Comparison of ENCODE assay signal across 1 cellular context in the genomic region with DNA sequence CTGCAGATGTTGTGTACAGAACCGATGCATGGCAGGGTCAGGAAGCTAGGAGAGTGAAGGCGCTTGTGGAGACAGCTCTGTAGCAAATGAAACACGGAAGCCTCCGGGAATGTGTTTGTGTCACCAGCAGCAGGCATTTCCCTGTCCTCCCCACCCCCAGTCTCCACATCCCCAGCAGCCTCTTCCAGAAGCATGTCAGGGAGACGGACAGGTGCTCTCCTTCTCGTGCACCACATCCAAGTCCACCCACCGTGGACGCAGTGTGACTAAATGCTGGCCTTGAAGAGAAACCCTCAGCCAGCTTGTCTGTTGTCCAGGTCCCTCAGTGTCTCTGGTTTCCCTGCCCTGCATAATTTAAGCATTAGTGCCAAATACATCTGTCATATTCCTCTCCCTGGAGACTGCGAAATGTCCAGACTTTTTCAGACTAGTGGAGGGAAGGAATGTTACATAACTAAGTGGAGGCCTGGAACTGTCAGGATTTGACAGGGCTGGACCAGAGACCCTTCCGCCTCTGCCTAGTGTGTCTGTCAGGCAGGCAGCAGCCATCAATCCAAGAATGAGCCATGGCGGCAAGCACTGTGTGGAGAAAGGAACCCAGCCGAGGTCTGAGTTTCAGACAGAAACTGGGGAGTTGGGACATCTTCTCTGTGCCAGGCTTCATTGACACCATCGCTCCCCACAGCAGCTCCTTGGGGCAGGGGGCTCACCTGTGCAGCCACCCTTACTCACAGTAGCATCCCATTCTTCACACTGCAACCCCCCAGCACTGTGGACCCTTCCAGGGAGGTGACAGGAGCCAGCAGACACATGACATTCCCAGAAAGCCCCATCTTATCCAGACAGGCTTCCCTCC.
TF ChIP-seq lines count a peak whose summit lies in the region.

No MANE protein-coding gene starts in this region.

TF ChIP-seq in WTC11, 78 proteins besides CTCF, POLR2A, EP300 and RAD21 (continued from another document):
- TF ChIP-seq, protein P1, sequence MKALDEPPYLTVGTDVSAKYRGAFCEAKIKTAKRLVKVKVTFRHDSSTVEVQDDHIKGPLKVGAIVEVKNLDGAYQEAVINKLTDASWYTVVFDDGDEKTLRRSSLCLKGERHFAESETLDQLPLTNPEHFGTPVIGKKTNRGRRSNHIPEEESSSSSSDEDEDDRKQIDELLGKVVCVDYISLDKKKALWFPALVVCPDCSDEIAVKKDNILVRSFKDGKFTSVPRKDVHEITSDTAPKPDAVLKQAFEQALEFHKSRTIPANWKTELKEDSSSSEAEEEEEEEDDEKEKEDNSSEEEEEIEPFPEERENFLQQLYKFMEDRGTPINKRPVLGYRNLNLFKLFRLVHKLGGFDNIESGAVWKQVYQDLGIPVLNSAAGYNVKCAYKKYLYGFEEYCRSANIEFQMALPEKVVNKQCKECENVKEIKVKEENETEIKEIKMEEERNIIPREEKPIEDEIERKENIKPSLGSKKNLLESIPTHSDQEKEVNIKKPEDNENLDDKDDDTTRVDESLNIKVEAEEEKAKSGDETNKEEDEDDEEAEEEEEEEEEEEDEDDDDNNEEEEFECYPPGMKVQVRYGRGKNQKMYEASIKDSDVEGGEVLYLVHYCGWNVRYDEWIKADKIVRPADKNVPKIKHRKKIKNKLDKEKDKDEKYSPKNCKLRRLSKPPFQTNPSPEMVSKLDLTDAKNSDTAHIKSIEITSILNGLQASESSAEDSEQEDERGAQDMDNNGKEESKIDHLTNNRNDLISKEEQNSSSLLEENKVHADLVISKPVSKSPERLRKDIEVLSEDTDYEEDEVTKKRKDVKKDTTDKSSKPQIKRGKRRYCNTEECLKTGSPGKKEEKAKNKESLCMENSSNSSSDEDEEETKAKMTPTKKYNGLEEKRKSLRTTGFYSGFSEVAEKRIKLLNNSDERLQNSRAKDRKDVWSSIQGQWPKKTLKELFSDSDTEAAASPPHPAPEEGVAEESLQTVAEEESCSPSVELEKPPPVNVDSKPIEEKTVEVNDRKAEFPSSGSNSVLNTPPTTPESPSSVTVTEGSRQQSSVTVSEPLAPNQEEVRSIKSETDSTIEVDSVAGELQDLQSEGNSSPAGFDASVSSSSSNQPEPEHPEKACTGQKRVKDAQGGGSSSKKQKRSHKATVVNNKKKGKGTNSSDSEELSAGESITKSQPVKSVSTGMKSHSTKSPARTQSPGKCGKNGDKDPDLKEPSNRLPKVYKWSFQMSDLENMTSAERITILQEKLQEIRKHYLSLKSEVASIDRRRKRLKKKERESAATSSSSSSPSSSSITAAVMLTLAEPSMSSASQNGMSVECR (CRISPR knock-in tag; IDR thresholded peaks at IDR 0.05; ENCODE audit: borderline replicate concordance): no peak
- no peak for TF ChIP-seq SP1 (CRISPR knock-in tag; conservative IDR thresholded peaks at IDR 0.05)
- TF ChIP-seq ZNF219 (CRISPR knock-in tag; IDR thresholded peaks at IDR 0.05; ENCODE audit: borderline replicate concordance): no peak
- no peak for TF ChIP-seq ETV6 (CRISPR knock-in tag; IDR thresholded peaks at IDR 0.05)
- TF ChIP-seq, protein P2, sequence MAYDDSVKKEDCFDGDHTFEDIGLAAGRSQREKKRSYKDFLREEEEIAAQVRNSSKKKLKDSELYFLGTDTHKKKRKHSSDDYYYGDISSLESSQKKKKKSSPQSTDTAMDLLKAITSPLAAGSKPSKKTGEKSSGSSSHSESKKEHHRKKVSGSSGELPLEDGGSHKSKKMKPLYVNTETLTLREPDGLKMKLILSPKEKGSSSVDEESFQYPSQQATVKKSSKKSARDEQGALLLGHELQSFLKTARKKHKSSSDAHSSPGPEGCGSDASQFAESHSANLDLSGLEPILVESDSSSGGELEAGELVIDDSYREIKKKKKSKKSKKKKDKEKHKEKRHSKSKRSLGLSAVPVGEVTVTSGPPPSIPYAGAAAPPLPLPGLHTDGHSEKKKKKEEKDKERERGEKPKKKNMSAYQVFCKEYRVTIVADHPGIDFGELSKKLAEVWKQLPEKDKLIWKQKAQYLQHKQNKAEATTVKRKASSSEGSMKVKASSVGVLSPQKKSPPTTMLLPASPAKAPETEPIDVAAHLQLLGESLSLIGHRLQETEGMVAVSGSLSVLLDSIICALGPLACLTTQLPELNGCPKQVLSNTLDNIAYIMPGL (CRISPR knock-in tag; IDR thresholded peaks at IDR 0.05): no peak
- no peak for TF ChIP-seq HMGA2 (CRISPR knock-in tag; IDR thresholded peaks at IDR 0.05)
- TF ChIP-seq NR1H2 (CRISPR knock-in tag; IDR thresholded peaks at IDR 0.05): no peak
